21 cellular contexts compared by ENCODE assay signal in the genomic region with DNA sequence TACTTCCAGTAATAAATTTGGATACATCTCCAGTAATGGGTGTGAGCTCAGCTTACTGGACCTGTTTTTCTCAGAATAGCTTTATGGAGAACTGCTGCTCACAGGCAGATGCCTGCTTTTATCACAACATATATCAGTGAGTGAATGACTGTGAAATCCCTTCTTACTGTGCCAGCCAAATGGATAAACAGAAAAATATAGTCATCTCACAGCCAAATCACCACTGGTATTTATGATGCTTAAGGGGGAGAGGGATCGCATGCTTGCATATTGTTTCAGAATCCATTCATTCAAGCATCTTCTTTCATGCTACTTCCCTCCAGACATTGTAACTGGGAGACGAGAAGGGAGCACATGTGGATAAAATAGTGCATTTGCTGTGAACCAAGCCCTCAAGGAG.
"Had no signal": no experiment of that assay in that cellular context is flagged by ENCODE, and none has a peak within 500 bp of the region (broad histone marks: within the 10 kb centered on the region; RNA-seq: fewer than 3 reads in every experiment).

No MANE protein-coding gene starts in this region.

- H3K27me3 Mint-ChIP-seq: naive thymus-derived CD8-positive, alpha-beta T cell; stimulated activated naive B cell treated with anti-CD40 and anti-IgM and Interleukin-4, amounts not matched to agents 10 μg/mL and 1 μg/mL and 100 μg/mL, for 72 hours had no signal

- DNase-seq: cortex of kidney; dorsolateral prefrontal cortex; effector CD4-positive, alpha-beta T cell; gastrocnemius medialis; head of caudate nucleus; left ventricle myocardium superior; lower lobe of right lung; naive thymus-derived CD8-positive, alpha-beta T cell; nephron progenitor cell; nucleus accumbens; stimulated activated CD4-positive, alpha-beta T cell treated with anti-CD3 and anti-CD28 coated beads, Interleukin-15, amount 100 ng/mL, for 24 hours; stimulated activated CD4-positive, alpha-beta T cell treated with anti-CD3 and anti-CD28 coated beads, Interleukin-2, amount 100 ng/mL, for 48 hours; stimulated activated naive B cell treated with anti-CD40 and anti-IgM and Interleukin-4, amounts not matched to agents 10 μg/mL and 1 μg/mL and 100 μg/mL, for 72 hours; upper lobe of left lung had no signal

- H3K9me3 ChIP-seq: gastrocnemius medialis, lower lobe of right lung, prostate gland, thoracic aorta, tibial nerve, upper lobe of left lung had no signal

- H3K36me3 ChIP-seq: gastrocnemius medialis, lower lobe of right lung, prostate gland, right atrium auricular region, thoracic aorta, tibial nerve, upper lobe of left lung had no signal

- ATAC-seq: gastrocnemius medialis; left ventricle myocardium superior; lower lobe of right lung; naive thymus-derived CD8-positive, alpha-beta T cell; sciatic nerve; stimulated activated naive B cell treated with anti-CD40 and anti-IgM and Interleukin-4, amounts not matched to agents 10 μg/mL and 1 μg/mL and 100 μg/mL, for 72 hours had no signal

- H3K27ac ChIP-seq: dorsolateral prefrontal cortex, gastrocnemius medialis, lower lobe of right lung, prostate gland, right atrium auricular region, thoracic aorta, tibial nerve, upper lobe of left lung had no signal

- H3K36me3 Mint-ChIP-seq: naive thymus-derived CD8-positive, alpha-beta T cell; stimulated activated naive B cell treated with anti-CD40 and anti-IgM and Interleukin-4, amounts not matched to agents 10 μg/mL and 1 μg/mL and 100 μg/mL, for 72 hours had no signal

- H3K4me1 Mint-ChIP-seq: naive thymus-derived CD8-positive, alpha-beta T cell; nephron progenitor cell; stimulated activated naive B cell treated with anti-CD40 and anti-IgM and Interleukin-4, amounts not matched to agents 10 μg/mL and 1 μg/mL and 100 μg/mL, for 72 hours had no signal

- H3K27me3 ChIP-seq: dorsolateral prefrontal cortex, gastrocnemius medialis, right atrium auricular region, tibial nerve, upper lobe of left lung had no signal

- H3K27ac Mint-ChIP-seq: nephron progenitor cell; stimulated activated naive B cell treated with anti-CD40 and anti-IgM and Interleukin-4, amounts not matched to agents 10 μg/mL and 1 μg/mL and 100 μg/mL, for 72 hours; stimulated activated naive CD8-positive, alpha-beta T cell treated with anti-CD3 and anti-CD28 coated beads, Interleukin-15, Interleukin-2, amounts not matched to agents 100 ng/mL and 50 ng/mL, for 24 hours had no signal

- H3K4me3 Mint-ChIP-seq: naive thymus-derived CD8-positive, alpha-beta T cell; nephron progenitor cell; stimulated activated naive B cell treated with anti-CD40 and anti-IgM and Interleukin-4, amounts not matched to agents 10 μg/mL and 1 μg/mL and 100 μg/mL, for 72 hours; stimulated activated naive CD8-positive, alpha-beta T cell treated with anti-CD3 and anti-CD28 coated beads, Interleukin-15, Interleukin-2, amounts not matched to agents 100 ng/mL and 50 ng/mL, for 24 hours had no signal

- FAIRE-seq: urothelium cell line had no signal

- H3K4me1 ChIP-seq: lower lobe of right lung, prostate gland, right atrium auricular region, tibial nerve, upper lobe of left lung had no signal

- H3K4me3 ChIP-seq: dorsolateral prefrontal cortex, gastrocnemius medialis, lower lobe of right lung, prostate gland, right atrium auricular region, thoracic aorta, tibial nerve, upper lobe of left lung had no signal
